In the genomic region with DNA sequence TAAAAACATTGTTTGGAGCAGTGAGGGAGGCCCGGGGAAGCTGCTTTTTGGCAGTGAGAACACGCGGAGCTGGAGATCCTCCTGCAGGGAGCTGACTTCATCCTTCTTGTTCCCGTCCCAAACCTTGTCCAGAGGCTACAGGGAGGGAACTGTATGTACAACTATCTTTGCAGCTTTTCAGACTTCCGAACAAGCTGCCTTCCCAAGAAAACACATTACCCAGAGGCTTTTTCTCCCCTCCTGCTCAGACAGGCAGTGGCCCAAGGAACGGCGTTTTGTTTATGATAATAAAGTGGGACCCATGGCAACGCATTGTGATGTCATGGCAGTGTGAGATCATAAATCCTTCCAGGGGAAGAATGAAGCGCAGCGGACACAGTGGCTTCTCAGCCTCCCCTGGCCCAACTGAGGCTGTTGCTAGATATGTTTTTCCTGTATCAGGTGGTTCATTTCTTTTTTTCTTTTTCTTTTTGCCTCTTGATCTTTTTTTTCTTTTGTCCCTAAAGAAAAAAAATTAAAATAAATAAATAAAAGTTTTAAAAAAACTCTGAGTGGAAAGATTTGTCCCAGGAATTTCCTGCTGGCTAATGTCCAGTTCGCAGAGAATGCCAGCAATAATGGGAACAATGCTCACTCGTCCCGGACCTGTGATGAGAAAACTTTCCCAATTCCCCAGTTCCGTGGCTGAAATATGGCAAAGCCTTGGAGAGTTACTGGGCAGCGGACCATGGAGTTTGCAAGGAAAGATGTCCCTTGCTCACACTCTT, we compare ENCODE assay signal across 7 cellular contexts.
DNase-seq lines count a peak whose midpoint lies in the region; ATAC-seq, FAIRE-seq and TF ChIP-seq lines count a peak whose summit lies in the region.

No MANE protein-coding gene starts in this region.

- H3K4me2 ChIP-seq in keratinocyte (ENCODE audit: control insufficient read depth, extremely low read depth, insufficient read depth, low read depth, low read length), result peak overlapping the region; percentile 76

- TF ChIP-seq CTCF in keratinocyte (optimal IDR thresholded peaks at IDR 0.05 in 1 of 3, IDR thresholded peaks at IDR 0.05 in 1 of 3, conservative IDR thresholded peaks at IDR 0.05 in 1 of 3; ENCODE audit: extremely low read depth in 1 of 3, insufficient read depth in 2 of 3, low read length in 3 of 3), result no peak

- H3K9ac ChIP-seq in keratinocyte (ENCODE audit: control insufficient read depth, extremely low read depth, insufficient read depth, low read length), result peak overlapping the region; percentile 91

- dilution Hi-C loops in keratinocyte (cut with MboI; ENCODE audit: extremely low pct_ligation_motif_present, low sequenced_read_pairs), result no loop called here

- peak; percentile 96 for FAIRE-seq in keratinocyte (lab: Jason Lieb, UNC)

- H3K4me3 Mint-ChIP-seq in stimulated activated memory B cell treated with anti-CD40 and anti-IgM and Interleukin-4, amounts not matched to agents 10 μg/mL and 1 μg/mL and 100 μg/mL, for 72 hours, result no peak overlapping the region
- no peak overlapping the region for H3K4me3 Mint-ChIP-seq in effector memory CD8-positive, alpha-beta T cell

- peaks cover 9% of the 10 kb centered on the region for H3K27me3 Mint-ChIP-seq in stimulated activated memory B cell treated with anti-CD40 and anti-IgM and Interleukin-4, amounts not matched to agents 10 μg/mL and 1 μg/mL and 100 μg/mL, for 72 hours
- H3K27me3 Mint-ChIP-seq in effector memory CD8-positive, alpha-beta T cell, result peaks cover 28 to 55% of the 10 kb centered on the region in 2 donors

- no peaks in the 10 kb centered on the region for H3K9me3 ChIP-seq in keratinocyte (ENCODE audit: control insufficient read depth, low read depth, low read length)

- H3K27ac ChIP-seq in keratinocyte (ENCODE audit: control insufficient read depth, insufficient read depth, low read length), result peak overlapping the region; percentile 99

- H3K36me3 ChIP-seq in keratinocyte (ENCODE audit: control insufficient read depth in 2 of 2, extremely low read depth in 1 of 2, insufficient read depth in 2 of 2, low read length in 2 of 2), result no peaks in the 10 kb centered on the region

- no peaks in the 10 kb centered on the region for H3K27me3 ChIP-seq in keratinocyte (ENCODE audit: control insufficient read depth, extremely low read depth, insufficient read depth, low read length)

- H3K9me3 Mint-ChIP-seq in stimulated activated memory B cell treated with anti-CD40 and anti-IgM and Interleukin-4, amounts not matched to agents 10 μg/mL and 1 μg/mL and 100 μg/mL, for 72 hours, result no peaks in the 10 kb centered on the region
- H3K9me3 Mint-ChIP-seq in effector memory CD8-positive, alpha-beta T cell, result no peaks in the 10 kb centered on the region

- H3K4me1 Mint-ChIP-seq in stimulated activated memory B cell treated with anti-CD40 and anti-IgM and Interleukin-4, amounts not matched to agents 10 μg/mL and 1 μg/mL and 100 μg/mL, for 72 hours, result peaks cover 59% of the 10 kb centered on the region
- no peaks in the 10 kb centered on the region for H3K4me1 Mint-ChIP-seq in effector memory CD8-positive, alpha-beta T cell (ENCODE audit: low read depth in 2 of 2)

- no peaks in the 10 kb centered on the region for H3K9me1 ChIP-seq in keratinocyte (ENCODE audit: control insufficient read depth, extremely low read depth, insufficient read depth, low read length)

- no peaks in the 10 kb centered on the region for H3K36me3 Mint-ChIP-seq in stimulated activated memory B cell treated with anti-CD40 and anti-IgM and Interleukin-4, amounts not matched to agents 10 μg/mL and 1 μg/mL and 100 μg/mL, for 72 hours
- H3K36me3 Mint-ChIP-seq in effector memory CD8-positive, alpha-beta T cell (ENCODE audit: insufficient read depth), result no peaks in the 10 kb centered on the region

- peak overlapping the region; percentile 7 for H3K27ac Mint-ChIP-seq in stimulated activated memory B cell treated with anti-CD40 and anti-IgM and Interleukin-4, amounts not matched to agents 10 μg/mL and 1 μg/mL and 100 μg/mL, for 72 hours
- peak overlapping the region in 1 of 2 donors; percentile 2 for H3K27ac Mint-ChIP-seq in effector memory CD8-positive, alpha-beta T cell

- H3K79me2 ChIP-seq in keratinocyte (ENCODE audit: control insufficient read depth, insufficient read depth, low read length), result no peaks in the 10 kb centered on the region

- ATAC-seq in stimulated activated memory B cell treated with anti-CD40 and anti-IgM and Interleukin-4, amounts not matched to agents 10 μg/mL and 1 μg/mL and 100 μg/mL, for 72 hours, result no peak
- no peak for ATAC-seq in effector memory CD8-positive, alpha-beta T cell (replicated peaks)

- peak overlapping the region; percentile 31 for H2AFZ ChIP-seq in keratinocyte (ENCODE audit: control insufficient read depth, low read length)

- DNase-seq in HT1080 (ENCODE audit: low read depth), result peak; percentile 57
- peak; percentile 96 for DNase-seq in astrocyte of the hippocampus (ENCODE audit: low read depth, low spot score)
- DNase-seq in keratinocyte (ENCODE audit: low read depth, low spot score), result peak; percentile 83
- DNase-seq in effector memory CD8-positive, alpha-beta T cell, result no peak
- no peak for DNase-seq in SIG-M5 (lab: John Stamatoyannopoulos, UW)
- no peak for DNase-seq in KG1 (lab: John Stamatoyannopoulos, UW)

- no peaks in the 10 kb centered on the region for H4K20me1 ChIP-seq in keratinocyte (ENCODE audit: control insufficient read depth, extremely low read depth, insufficient read depth, low read length)

- peak overlapping the region in 2 of 3 experiments; percentile 17 to 48 for H3K4me3 ChIP-seq in keratinocyte (ENCODE audit: control insufficient read depth in 2 of 3, extremely low read depth in 1 of 3, insufficient read depth in 2 of 3, low read depth in 1 of 3, low read length in 3 of 3)

- H3K4me1 ChIP-seq in keratinocyte (ENCODE audit: control insufficient read depth, extremely low read depth, insufficient read depth, low read length), result peaks cover 32% of the 10 kb centered on the region

Comparison
In these comparisons a context has a peak if more than half of its experiments do, and no peak if none do; other contexts are left out.
1. DNase-seq: peak in HT1080 (single experiment), astrocyte of the hippocampus (single experiment) and keratinocyte (single experiment); none in effector memory CD8-positive, alpha-beta T cell (0 of 3), SIG-M5 (single experiment) and KG1 (single experiment).